Comparison of ENCODE assay signal across 21 cellular contexts in the genomic region with DNA sequence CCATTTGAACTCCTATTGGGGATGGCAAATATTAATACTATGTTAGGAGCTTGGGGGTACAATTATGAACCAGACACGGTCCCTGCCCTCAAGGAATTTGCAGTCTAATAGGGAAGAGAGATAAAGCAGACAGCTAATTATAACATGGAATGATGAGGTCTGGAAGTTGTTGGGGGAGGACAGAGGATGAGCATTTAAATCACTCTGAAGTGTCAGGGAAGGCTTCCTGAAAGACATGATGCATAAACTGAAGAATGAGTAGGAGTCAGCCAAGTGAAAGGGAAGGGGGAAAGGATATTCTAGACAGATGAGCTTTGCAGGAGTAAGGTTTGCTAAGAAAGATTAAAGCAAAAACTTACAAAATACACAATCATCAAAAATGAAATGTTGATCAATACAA. TPM values are rescaled to one million over a fixed set of nuclear protein-coding genes. Genes with fewer than 3 reads are reported as not detected.
"Had no signal": no experiment of that assay in that cellular context is flagged by ENCODE, and none has a peak within 500 bp of the region (broad histone marks: within the 10 kb centered on the region; RNA-seq: fewer than 3 reads in every experiment).

No MANE protein-coding gene starts in this region.

- H3K9ac ChIP-seq: parathyroid adenoma had no signal

- H3K79me2 ChIP-seq: parathyroid adenoma had no signal

- H3K36me3 ChIP-seq: adrenal gland, heart left ventricle, sigmoid colon, spleen, thoracic aorta, upper lobe of left lung had no signal

- DNase-seq: activated CD4-positive, alpha-beta T cell treated with anti-CD3 and anti-CD28 coated beads, Interleukin-2, amount 50 U/mL, for 48 hours; activated gamma-delta T cell treated with Interleukin-2 at 50 U/mL for 16 hours; activated T-cell treated with anti-CD3 and anti-CD28 coated beads for 4 hours; adrenal gland; dermis blood vessel endothelial cell; effector memory CD4-positive, alpha-beta T cell; heart left ventricle; mesenchymal stem cell; naive thymus-derived CD8-positive, alpha-beta T cell; sigmoid colon; spleen; stimulated activated naive B cell treated with anti-CD40 and anti-IgM and Interleukin-4, amounts not matched to agents 10 μg/mL and 1 μg/mL and 100 μg/mL, for 72 hours; upper lobe of left lung had no signal

- H2AFZ ChIP-seq: parathyroid adenoma had no signal

- H3K27me3 ChIP-seq: heart left ventricle, sigmoid colon, upper lobe of left lung had no signal

- ATAC-seq: activated naive CD4-positive, alpha-beta T cell treated with anti-CD3 and anti-CD28 coated beads, Interleukin-2, amount 50 U/mL, for 72 hours; heart left ventricle; naive thymus-derived CD8-positive, alpha-beta T cell; stimulated activated naive B cell treated with anti-CD40 and anti-IgM and Interleukin-4, amounts not matched to agents 10 μg/mL and 1 μg/mL and 100 μg/mL, for 72 hours had no signal

- H3K27ac ChIP-seq: adrenal gland, heart left ventricle, parathyroid adenoma, sigmoid colon, spleen, thoracic aorta, upper lobe of left lung had no signal

- H3K9me3 ChIP-seq: adrenal gland, heart left ventricle, sigmoid colon, spleen, thoracic aorta, upper lobe of left lung had no signal

- H3K4me1 ChIP-seq: adrenal gland, heart left ventricle, parathyroid adenoma, sigmoid colon, spleen, upper lobe of left lung had no signal

- H3K4me3 ChIP-seq: adrenal gland, heart left ventricle, sigmoid colon, spleen, thoracic aorta, upper lobe of left lung had no signal

RNA-seq across cellular contexts. Expression of gene PLAC1, which starts 15.9 kb away (rescaled TPM):
- total RNA-seq: activated naive CD4-positive, alpha-beta T cell treated with anti-CD3 and anti-CD28 coated beads, Interleukin-2, amount 50 U/mL, for 72 hours; activated T-helper 1 cell treated with anti-CD3 and anti-CD28 coated beads, Interleukin-12 subunit alpha, Interleukin-12 subunit beta, Interleukin-2, Interleukin-4 antibody, amounts not matched to agents 30 ng/mL and 10 ng/mL and 1 ng/mL, durations not matched to agents 14 hours and 24 hours and 36 hours; adrenal gland; cerebellum; dermis blood vessel endothelial cell; frontal cortex; naive thymus-derived CD8-positive, alpha-beta T cell; renal cortical epithelial cell; spleen; T-helper 2 cell treated with Interferon-gamma antibody and Interleukin-4, amounts not matched to agents 100 ng/mL and 5 ng/mL, for 36 hours; thoracic aorta; upper lobe of left lung had no signal
- polyA plus RNA-seq: adrenal gland; heart left ventricle; naive thymus-derived CD8-positive, alpha-beta T cell; spleen had no signal
